Comparison of ENCODE assay signal across 20 cellular contexts in genomic region chr3:142356818-142357217, GRCh38.
DNase-seq lines count a peak whose midpoint lies in the region; ATAC-seq, FAIRE-seq and TF ChIP-seq lines count a peak whose summit lies in the region.
"Had no signal": no experiment of that assay in that cellular context is flagged by ENCODE, and none has a peak within 500 bp of the region (broad histone marks: within the 10 kb centered on the region; RNA-seq: fewer than 3 reads in every experiment).

No MANE protein-coding gene starts in this region.

- no peak overlapping the region for H3K9ac ChIP-seq in GM12878 (ENCODE audit: control insufficient read depth, insufficient read depth, low read length)

- FAIRE-seq in GM12878 (lab: Jason Lieb, UNC), result peak; percentile 57
- FAIRE-seq: kidney had no signal

- peak; percentile 68 for ATAC-seq in GM18502 (IDR thresholded peaks at IDR 0.05; ENCODE audit: poor library complexity, unreplicated experiment)
- ATAC-seq in GM21390 (IDR thresholded peaks at IDR 0.05; ENCODE audit: unreplicated experiment), result peak; percentile 76
- ATAC-seq in HG02798 (IDR thresholded peaks at IDR 0.05; ENCODE audit: poor library complexity, unreplicated experiment), result peak; percentile 52
- ATAC-seq in GM12878, result peak; percentile 69
- ATAC-seq in HG03095 (IDR thresholded peaks at IDR 0.05; ENCODE audit: unreplicated experiment), result no peak

- DNase-seq in GM12878 (ENCODE audit: low read depth, low spot score) (peak; percentile 47), cardiac septum (ENCODE audit: low spot score) (no peak), activated gamma-delta T cell (lab: John Stamatoyannopoulos, UW) (no peak)
- no peak for DNase-seq in stimulated activated CD4-positive, alpha-beta T cell treated with anti-CD3 and anti-CD28 coated beads, Interleukin-4, amount 100 ng/mL, for 24 hours
- DNase-seq: activated CD8-positive, alpha-beta memory T cell treated with anti-CD3 and anti-CD28 coated beads for 24 hours; Caco-2; caudate nucleus; effector CD8-positive, alpha-beta T cell; kidney; mesendoderm; NCI-H1436; NCI-H226; NK-92 treated with Interleukin-12 subunit alpha and Interleukin-12 subunit beta, amount 100 ng/mL, for 24 hours; substantia nigra had no signal

- no peak for TF ChIP-seq EP300 in GM12878 (IDR thresholded peaks at IDR 0.05; ENCODE audit: borderline replicate concordance in 1 of 2, control insufficient read depth in 1 of 2, low read depth in 2 of 2, low read length in 2 of 2)

- in situ Hi-C loops in GM12878 (cut with MboI), result no loop called here

- SMC1A ChIA-PET in GM12878 (lab: Charles Lee; ENCODE audit: uncharacterized antibody, unreplicated experiment), result no interaction called here

- RAD21 ChIA-PET in GM12878 (lab: Charles Lee; ENCODE audit: unreplicated experiment), result no interaction called here

- POLR2A ChIA-PET in GM12878 (lab: Charles Lee), result no interaction called here

- H2AFZ ChIP-seq in GM12878 (ENCODE audit: control insufficient read depth, low read depth, low read length), result no peak overlapping the region

- no peaks in the 10 kb centered on the region for H4K20me1 ChIP-seq in GM12878 (ENCODE audit: control insufficient read depth, insufficient read depth)

- CTCF ChIA-PET in GM12878 (lab: Yijun Ruan, JAX), result interaction anchor here (0.6 to 0.9 kb wide), 2 partner anchors 147 to 472 kb away, joined by 3 read pairs; no protein-coding TSS in a partner anchor

- peaks cover 0 to 18% of the 10 kb centered on the region in 2 experiments; a peak in 2 of 4 replicates for H3K36me3 ChIP-seq in GM12878 (ENCODE audit: control insufficient read depth in 2 of 2, insufficient read depth in 2 of 2, low read length in 1 of 2)

- no peak for TF ChIP-seq POLR2A in GM12878 (IDR thresholded peaks at IDR 0.05; ENCODE audit: low read depth, low read length)

- peaks cover 16% of the 10 kb centered on the region; the same call in 1 of the 2 replicates for H3K4me1 ChIP-seq in GM12878 (ENCODE audit: control insufficient read depth, insufficient read depth, low read length)
- H3K4me1 ChIP-seq: Caco-2, right atrium auricular region had no signal

- H3K27ac ChIP-seq in GM12878 (ENCODE audit: control insufficient read depth, insufficient read depth), result no peak overlapping the region
- H3K27ac ChIP-seq: right atrium auricular region, VCaP had no signal

- 38% methylated on average over 3 of the region's 3 CpGs for WGBS in GM12878 (ENCODE audit: insufficient coverage, insufficient replicate concordance, low lambda C conversion rate, missing lambda C conversion rate)

- H3K79me2 ChIP-seq in GM12878 (ENCODE audit: control insufficient read depth, insufficient read depth, low read length), result no peaks in the 10 kb centered on the region

- TF ChIP-seq CTCF in GM12878 (IDR thresholded peaks at IDR 0.05 in 2 of 3, conservative IDR thresholded peaks at IDR 0.05 in 1 of 3; ENCODE audit: control insufficient read depth in 2 of 3, extremely low read depth in 1 of 3, insufficient read depth in 1 of 3, low read depth in 3 of 3, low read length in 3 of 3), result no peak

- no TSS peak for BruUV-seq in GM12878 (replicated peaks; lab: Mats Ljungman, UMichigan)

- peaks cover 4% of the 10 kb centered on the region; the same call in 1 of the 3 replicates for H3K9me3 ChIP-seq in GM12878 (replicated peaks; ENCODE audit: control insufficient read depth, insufficient read depth, low read length)
- H3K9me3 ChIP-seq: Caco-2, right atrium auricular region had no signal

- intact Hi-C loops in GM12878 (cut with micrococcal nuclease; ENCODE audit: unreplicated experiment), result no loop called here
- intact Hi-C loops in cardiac septum (cut with DNase I), result no loop called here

- H3K27me3 ChIP-seq in GM12878 (replicated peaks in 1 of 2; ENCODE audit: control insufficient read depth in 2 of 2, insufficient read depth in 2 of 2, low read length in 1 of 2), result no peaks in the 10 kb centered on the region
- H3K27me3 ChIP-seq: right atrium auricular region had no signal

- no peak for TF ChIP-seq RAD21 in GM12878 (IDR thresholded peaks at IDR 0.05; ENCODE audit: insufficient read depth, low read depth, low read length)

- no peak overlapping the region for H3K4me3 ChIP-seq in GM12878
- H3K4me3 ChIP-seq: right atrium auricular region had no signal

- no peak overlapping the region for H3K4me2 ChIP-seq in GM12878 (ENCODE audit: control insufficient read depth, insufficient read depth)

TF ChIP-seq in GM12878, 131 proteins besides CTCF, POLR2A, EP300 and RAD21:
- TF ChIP-seq NKRF (conservative IDR thresholded peaks at IDR 0.05) (no peak), YY1 (IDR thresholded peaks at IDR 0.05; ENCODE audit: low read depth, low read length) (0 out of 2 replicates have a peak, but pooled peaks have one; percentile 20), RUNX3 (IDR thresholded peaks at IDR 0.05; ENCODE audit: low read length) (peak; percentile 78), TCF3 (IDR thresholded peaks at IDR 0.05; ENCODE audit: borderline replicate concordance, insufficient read depth, low read depth, low read length) (peak; percentile 63; the same call in 1 of the 2 replicates)
